In genomic region chr19:41120929-41121911, GRCh38 we compare ENCODE assay signal across 1 cellular context.
A peak's percentile ranks its signal among the peaks of the same experiment; 100 is the strongest.
TF ChIP-seq lines count a peak whose summit lies in the region.
"Not testable (repeated sequence)": the region's sequence is repeated elsewhere in the genome, so short reads cannot be mapped to it uniquely, and the experiment has no call there.

No MANE protein-coding gene starts in this region.

TF ChIP-seq in K562, 482 proteins besides CTCF, POLR2A, EP300 and RAD21:
- not testable (repeated sequence) for TF ChIP-seq NR2C2 (CRISPR knock-in tag; IDR thresholded peaks at IDR 0.05)
- TF ChIP-seq NR2C2 (tag; IDR thresholded peaks at IDR 0.05) (peak; percentile 57), NR2C1 (IDR thresholded peaks at IDR 0.05) (peak; percentile 55), NR2C1 (tag; IDR thresholded peaks at IDR 0.05) (peak; percentile 68), C11orf30 (IDR thresholded peaks at IDR 0.05; ENCODE audit: low read depth) (0 out of 2 replicates have a peak, but pooled peaks have one; percentile 33)
